14 cellular contexts compared by ENCODE assay signal in genomic region chr11:45751430-45751829, GRCh38. TPM values are rescaled to one million over a fixed set of nuclear protein-coding genes. Genes with fewer than 3 reads are reported as not detected.
DNase-seq lines count a peak whose midpoint lies in the region; ATAC-seq and TF ChIP-seq lines count a peak whose summit lies in the region.
"Had no signal": no experiment of that assay in that cellular context is flagged by ENCODE, and none has a peak within 500 bp of the region (broad histone marks: within the 10 kb centered on the region; RNA-seq: fewer than 3 reads in every experiment).

No MANE protein-coding gene starts in this region.

- no peaks in the 10 kb centered on the region for H3K9me3 Mint-ChIP-seq in H9
- H3K9me3 Mint-ChIP-seq: activated T-helper 2 cell treated with anti-CD3 and anti-CD28 coated beads, Interferon-gamma antibody, Interleukin-2, Interleukin-4, amounts not matched to agents 10 μg/mL and 5 μg/mL and 100 μg/mL, durations not matched to agents 14 hours and 24 hours and 36 hours had no signal

- H3K36me3 ChIP-seq in neuronal stem cell (replicated peaks in 1 of 2; ENCODE audit: control insufficient read depth in 2 of 2, insufficient read depth in 2 of 2, low read length in 2 of 2): no peaks in the 10 kb centered on the region
- H3K36me3 ChIP-seq: BE2C, lower lobe of right lung had no signal

- H3K27me3 ChIP-seq in H9 (ENCODE audit: insufficient read depth, low read length) (no peaks in the 10 kb centered on the region), neuronal stem cell (ENCODE audit: control insufficient read depth in 3 of 3, insufficient read depth in 3 of 3, low read depth in 1 of 3, low read length in 3 of 3) (peaks cover 0 to 7% (median 2%) of the 10 kb centered on the region in 3 experiments)
- H3K27me3 ChIP-seq: BE2C had no signal

- 0 out of 7 replicates have a peak overlapping the region, but pooled peaks of 1 of the 3 experiments have one; percentile 32 for H3K27ac Mint-ChIP-seq in H9
- H3K27ac Mint-ChIP-seq: activated CD8-positive, alpha-beta memory T cell treated with anti-CD3 and anti-CD28 coated beads, Interleukin-2, amount 10 ng/mL, durations not matched to agents 7 days and 5 days; activated T-helper 2 cell treated with anti-CD3 and anti-CD28 coated beads, Interferon-gamma antibody, Interleukin-2, Interleukin-4, amounts not matched to agents 10 μg/mL and 5 μg/mL and 100 μg/mL, durations not matched to agents 14 hours and 24 hours and 36 hours had no signal

- H2AFZ ChIP-seq in H9 (ENCODE audit: low read length) (no peak overlapping the region), neuronal stem cell (ENCODE audit: low read length) (peak overlapping the region; percentile 42)

- H3T11ph ChIP-seq in H9 (ENCODE audit: low read length): no peak overlapping the region

- H3K79me1 ChIP-seq in H9 (ENCODE audit: insufficient read depth, low read depth, low read length, poor library complexity, severe bottlenecking) (no peaks in the 10 kb centered on the region), neuronal stem cell (ENCODE audit: low read depth, low read length) (no peaks in the 10 kb centered on the region)

- H4K20me1 ChIP-seq in H9 (ENCODE audit: control insufficient read depth, insufficient read depth, insufficient read length): no peaks in the 10 kb centered on the region

- H3K4ac ChIP-seq in H9 (ENCODE audit: low read depth, low read length): no peak overlapping the region
- H3K4ac ChIP-seq in neuronal stem cell (ENCODE audit: low read length): no peak overlapping the region

- no CpG with 5 or more reads among the region's 7 CpGs for WGBS in H9 (ENCODE audit: extremely low coverage, insufficient read length, low lambda C conversion rate)
- WGBS in neuronal stem cell (ENCODE audit: extremely low coverage in 2 of 2, insufficient read length in 2 of 2, insufficient replicate concordance in 1 of 2), 2 donors: no CpG with 5 or more reads among the region's 7 CpGs

- H3K23me2 ChIP-seq in H9 (ENCODE audit: insufficient read length, low read depth, low read length, poor library complexity, severe bottlenecking): no peaks in the 10 kb centered on the region

- no peak for TF ChIP-seq CTCF in H9 (conservative IDR thresholded peaks at IDR 0.05)

- no peak overlapping the region for H3K4me3 ChIP-seq in neuronal stem cell (ENCODE audit: low read length in 2 of 2)
- H3K4me3 ChIP-seq: lower lobe of right lung had no signal

- H2BK5ac ChIP-seq in H9 (ENCODE audit: insufficient read length, low read length) (no peak overlapping the region), neuronal stem cell (ENCODE audit: low read length) (no peak overlapping the region)

- H2BK20ac ChIP-seq in H9 (ENCODE audit: low read depth, low read length, poor library complexity, severe bottlenecking): no peak overlapping the region

- H3K9me3 ChIP-seq in H9 (ENCODE audit: control insufficient read depth, low read depth, low read length) (no peaks in the 10 kb centered on the region), neuronal stem cell (replicated peaks in 1 of 2; ENCODE audit: control insufficient read depth in 2 of 2, insufficient read depth in 1 of 2, low read depth in 1 of 2, low read length in 2 of 2) (no peaks in the 10 kb centered on the region)
- H3K9me3 ChIP-seq: BE2C, lower lobe of right lung had no signal

- H3K4me3 Mint-ChIP-seq in H9: no peak overlapping the region
- H3K4me3 Mint-ChIP-seq: activated CD8-positive, alpha-beta memory T cell treated with anti-CD3 and anti-CD28 coated beads, Interleukin-2, amount 10 ng/mL, durations not matched to agents 7 days and 5 days had no signal

- H3K27ac ChIP-seq in H9 (ENCODE audit: insufficient read length, low read depth, low read length) (no peak overlapping the region), neuronal stem cell (replicated peaks; ENCODE audit: low read length) (no peak overlapping the region)
- H3K27ac ChIP-seq: lower lobe of right lung had no signal

- peak; percentile 55 for DNase-seq in H9
- peak; percentile 76 for DNase-seq in NCI-H2227 treated with DMSO at 0.1 percent for 48 hours (lab: John Stamatoyannopoulos, UW)
- peak; percentile 24 for DNase-seq in cerebellum (ENCODE audit: low spot score)
- DNase-seq in neuronal stem cell (ENCODE audit: low spot score): peak; percentile 73
- DNase-seq in activated naive CD4-positive, alpha-beta T cell treated with anti-CD3 and anti-CD28 coated beads, Interleukin-2, amount 50 U/mL, for 16 hours: no peak
- DNase-seq in activated naive CD4-positive, alpha-beta T cell treated with Interleukin-2 at 50 U/mL for 16 hours: no peak
- DNase-seq: activated CD4-positive, alpha-beta T cell treated with anti-CD3 and anti-CD28 coated beads for 4 hours; activated CD8-positive, alpha-beta memory T cell treated with anti-CD3 and anti-CD28 coated beads, Interleukin-2, amount 10 ng/mL, durations not matched to agents 7 days and 5 days; BE2C; central memory CD4-positive, alpha-beta T cell; lower lobe of right lung; NCI-H1930 had no signal

- no peak overlapping the region for H2BK15ac ChIP-seq in H9 (ENCODE audit: low read depth, low read length)
- no peak overlapping the region for H2BK15ac ChIP-seq in neuronal stem cell (ENCODE audit: low read length)

- H3K23ac ChIP-seq in H9 (ENCODE audit: insufficient read length, low read depth, low read length) (no peak overlapping the region), neuronal stem cell (ENCODE audit: low read depth, low read length, poor library complexity) (no peak overlapping the region)

- no peak overlapping the region for H4K5ac ChIP-seq in H9 (ENCODE audit: insufficient read length, low read depth, low read length)

- H3K14ac ChIP-seq in H9 (ENCODE audit: insufficient read depth, low read length) (no peak overlapping the region), neuronal stem cell (ENCODE audit: low read length) (no peak overlapping the region)

- H3K56ac ChIP-seq in H9 (ENCODE audit: insufficient read length, low read depth, low read length): no peak overlapping the region

- no peaks in the 10 kb centered on the region for H3K79me2 ChIP-seq in H9 (ENCODE audit: insufficient read depth, low read length)

- H3K4me2 ChIP-seq in H9 (ENCODE audit: insufficient read depth, insufficient read length, low read length) (no peak overlapping the region), neuronal stem cell (ENCODE audit: insufficient read depth, low read length, poor library complexity, severe bottlenecking) (no peak overlapping the region)

- H3K27me3 Mint-ChIP-seq in H9 (ENCODE audit: low read depth): peaks cover 9% of the 10 kb centered on the region

- H2AK5ac ChIP-seq in H9 (ENCODE audit: insufficient read length, low read length): no peak overlapping the region
- no peak overlapping the region for H2AK5ac ChIP-seq in neuronal stem cell (ENCODE audit: low read depth, low read length)

- H4K91ac ChIP-seq in H9 (ENCODE audit: insufficient read length, low read depth, low read length) (no peak overlapping the region), neuronal stem cell (ENCODE audit: low read depth, low read length, poor library complexity) (no peak overlapping the region)

- no peaks in the 10 kb centered on the region for H3K36me3 Mint-ChIP-seq in H9 (ENCODE audit: insufficient read depth in 1 of 3, low read depth in 3 of 3)
- H3K36me3 Mint-ChIP-seq: activated CD8-positive, alpha-beta memory T cell treated with anti-CD3 and anti-CD28 coated beads, Interleukin-2, amount 10 ng/mL, durations not matched to agents 7 days and 5 days had no signal

- H2BK120ac ChIP-seq in H9 (ENCODE audit: low read depth, low read length, poor library complexity, severe bottlenecking) (no peak overlapping the region), neuronal stem cell (ENCODE audit: low read depth, low read length) (no peak overlapping the region)

- H3K4me1 ChIP-seq in H9 (ENCODE audit: insufficient read depth, low read length) (no peaks in the 10 kb centered on the region), neuronal stem cell (ENCODE audit: control insufficient read depth in 2 of 2, insufficient read depth in 1 of 2, low read depth in 1 of 2, low read length in 2 of 2) (peaks cover 8 to 10% of the 10 kb centered on the region in 2 donors)
- H3K4me1 ChIP-seq: BE2C, lower lobe of right lung had no signal

- H3K9ac ChIP-seq in H9 (ENCODE audit: extremely low read depth, insufficient read length, low read length): no peak overlapping the region
- no peak overlapping the region for H3K9ac ChIP-seq in neuronal stem cell (ENCODE audit: low read depth, low read length, poor library complexity)

- peaks cover 16 to 37% of the 10 kb centered on the region in 2 experiments for H3K4me1 Mint-ChIP-seq in H9
- H3K4me1 Mint-ChIP-seq: activated CD8-positive, alpha-beta memory T cell treated with anti-CD3 and anti-CD28 coated beads, Interleukin-2, amount 10 ng/mL, durations not matched to agents 7 days and 5 days had no signal

- H3K18ac ChIP-seq in H9 (ENCODE audit: insufficient read length, low read depth, low read length) (peak overlapping the region; percentile 19), neuronal stem cell (ENCODE audit: low read length) (no peak overlapping the region)

- H2BK12ac ChIP-seq in H9 (ENCODE audit: insufficient read length, low read depth, low read length): no peak overlapping the region
- no peak overlapping the region for H2BK12ac ChIP-seq in neuronal stem cell (ENCODE audit: low read length)

- no peak overlapping the region for H4K8ac ChIP-seq in H9 (replicated peaks; ENCODE audit: insufficient read length, low read depth, low read length)
- H4K8ac ChIP-seq in neuronal stem cell (ENCODE audit: low read depth, low read length): no peak overlapping the region

- no peak for ATAC-seq in activated CD4-positive, CD25-positive, alpha-beta regulatory T cell treated with anti-CD3 and anti-CD28 coated beads, Interleukin-2, amount 50 U/mL, for 24 hours
- ATAC-seq: activated CD8-positive, alpha-beta memory T cell treated with anti-CD3 and anti-CD28 coated beads, Interleukin-2, amount 10 ng/mL, durations not matched to agents 7 days and 5 days; lower lobe of right lung had no signal

RNA-seq across cellular contexts. Expression of gene SLC35C1, which starts 53.5 kb away (rescaled TPM):
- total RNA-seq in H9 (2021) (8.9 and 10.4 TPM in 2 replicates), cerebellum (3.5 TPM)
- polyA plus RNA-seq in neuronal stem cell (2013, experiment 1 of 2): 6.9 TPM
- polyA plus RNA-seq in neuronal stem cell (2013, experiment 2 of 2): 7.0 TPM

Comparison
In these comparisons a context has a peak if more than half of its experiments do, and no peak if none do; other contexts are left out.
1. DNase-seq: peak in H9 (single experiment), NCI-H2227 treated with DMSO at 0.1 percent for 48 hours (single experiment), cerebellum (single experiment) and neuronal stem cell (single experiment); none in activated naive CD4-positive, alpha-beta T cell treated with anti-CD3 and anti-CD28 coated beads, Interleukin-2, amount 50 U/mL, for 16 hours (single experiment) and activated naive CD4-positive, alpha-beta T cell treated with Interleukin-2 at 50 U/mL for 16 hours (single experiment).